Comparison of ENCODE assay signal across 8 cellular contexts in genomic region chr2:239326831-239327535, GRCh38.
DNase-seq lines count a peak whose midpoint lies in the region; ATAC-seq lines count a peak whose summit lies in the region.

No MANE protein-coding gene starts in this region.

- DNase-seq in Jurkat, Clone E6-1 (ENCODE audit: low read depth, low spot score): peak; percentile 100
- peak; percentile 72 for DNase-seq in activated T-cell treated with anti-CD3 and anti-CD28 coated beads, Interleukin-2, amount 50 U/mL, for 1 hour
- DNase-seq in iris pigment epithelial cell (ENCODE audit: low read depth): peak; percentile 70
- peak; percentile 37 to 45 for DNase-seq in stimulated activated CD8-positive, alpha-beta memory T cell treated with anti-CD3 and anti-CD28 coated beads, Interleukin-2, amount 100 ng/mL, for 1 hour (ENCODE audit: low read depth in 2 of 2)
- DNase-seq in NCI-H526 treated with DMSO at 0.1 percent for 48 hours (lab: John Stamatoyannopoulos, UW): no peak
- DNase-seq in NCI-H2227 (lab: John Stamatoyannopoulos, UW; ENCODE audit: unreplicated experiment): no peak

- ATAC-seq in GM19023 (IDR thresholded peaks at IDR 0.05; ENCODE audit: unreplicated experiment) (peak; percentile 77), GM21526 (IDR thresholded peaks at IDR 0.05; ENCODE audit: low FRiP score, unreplicated experiment) (no peak)

- H3K4me3 ChIP-seq in Jurkat, Clone E6-1 (ENCODE audit: low read length): peak overlapping the region; percentile 35

Comparison
In these comparisons a context has a peak if more than half of its experiments do, and no peak if none do; other contexts are left out.
1. DNase-seq: peak in Jurkat, Clone E6-1 (single experiment), activated T-cell treated with anti-CD3 and anti-CD28 coated beads, Interleukin-2, amount 50 U/mL, for 1 hour (single experiment), iris pigment epithelial cell (single experiment) and stimulated activated CD8-positive, alpha-beta memory T cell treated with anti-CD3 and anti-CD28 coated beads, Interleukin-2, amount 100 ng/mL, for 1 hour (2 of 2); none in NCI-H526 treated with DMSO at 0.1 percent for 48 hours (single experiment) and NCI-H2227 (single experiment).